ENCODE assay signal across 8 cellular contexts in the genomic region with DNA sequence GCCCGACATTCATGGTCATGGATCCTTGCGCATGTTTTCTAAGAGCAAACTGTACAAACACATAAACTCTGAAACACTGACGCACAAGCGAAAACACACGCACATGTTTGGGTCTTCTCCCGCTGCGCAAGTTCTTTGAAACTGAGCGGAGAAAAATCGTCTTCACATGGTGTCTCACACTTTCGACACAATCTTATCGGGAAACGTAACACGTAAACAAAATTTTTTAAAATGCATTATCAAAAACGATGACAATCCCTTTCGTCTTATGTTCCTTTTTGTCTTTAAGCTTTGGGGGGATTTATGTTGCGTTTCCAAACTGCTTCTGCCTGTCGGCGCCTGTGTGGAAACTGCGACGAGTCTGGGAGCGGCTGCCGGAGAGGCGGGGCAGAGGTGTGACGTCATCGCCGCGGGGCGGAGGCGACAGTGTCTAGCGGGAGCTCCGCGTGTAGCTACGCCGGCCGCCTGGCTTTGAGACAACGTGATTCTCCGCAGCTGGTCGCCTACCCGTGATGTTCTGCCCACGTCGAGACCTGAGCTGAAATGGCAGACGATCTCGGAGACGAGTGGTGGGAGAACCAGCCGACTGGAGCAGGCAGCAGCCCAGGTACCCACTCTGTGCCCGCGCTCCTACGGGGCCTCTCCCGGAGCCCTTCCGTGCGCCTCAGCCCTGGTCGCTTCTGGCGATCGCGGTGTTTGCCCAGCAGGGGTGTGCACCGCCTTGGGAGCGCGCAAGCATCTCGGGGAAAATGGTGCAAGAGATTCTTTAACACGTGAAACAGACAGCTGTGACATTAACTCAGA. TPM values are rescaled to one million over a fixed set of nuclear protein-coding genes. Genes with fewer than 3 reads are reported as not detected.
DNase-seq lines count a peak whose midpoint lies in the region; ATAC-seq and TF ChIP-seq lines count a peak whose summit lies in the region.

A gene (plus strand): TSS at position 426 of the 804 bp plus-strand sequence.

- no peaks in the 10 kb centered on the region for H3K27me3 ChIP-seq in OCI-LY3 (ENCODE audit: low read depth, low read length)

- H3K4me2 ChIP-seq in OCI-LY3 (ENCODE audit: low read length): peak within 1 kb of the TSS; percentile 86

- H3K9me3 ChIP-seq in OCI-LY3 (ENCODE audit: insufficient read depth, low read length): no peaks in the 10 kb centered on the region

- ATAC-seq in GM21515 (IDR thresholded peaks at IDR 0.05; ENCODE audit: unreplicated experiment): peak; percentile 98

- H3K36me3 Mint-ChIP-seq in endothelial cell (ENCODE audit: low read depth, unreplicated experiment): no peaks in the 10 kb centered on the region

- peaks cover 5% of the 10 kb centered on the region for H3K27me3 Mint-ChIP-seq in endothelial cell (ENCODE audit: unreplicated experiment)

- peak within 1 kb of the TSS; percentile 98 for H3K4me3 Mint-ChIP-seq in endothelial cell (ENCODE audit: unreplicated experiment)

- no peaks in the 10 kb centered on the region for H3K9me3 Mint-ChIP-seq in endothelial cell (ENCODE audit: unreplicated experiment)

- TF ChIP-seq CTCF in OCI-LY3 (IDR thresholded peaks at IDR 0.05; ENCODE audit: low read depth, low read length) (no peak), endothelial cell (IDR thresholded peaks at IDR 0.05; ENCODE audit: unreplicated experiment) (no peak)

- H3K27ac Mint-ChIP-seq in endothelial cell (ENCODE audit: unreplicated experiment): peak within 1 kb of the TSS; percentile 99

- DNase-seq in DMS 273 treated with DMSO at 0.1 percent for 48 hours (lab: John Stamatoyannopoulos, UW) (peak; percentile 82), HuH-7 (ENCODE audit: low spot score) (peak; percentile 90), endothelial cell (ENCODE audit: low spot score) (peak; percentile 93), midbrain (lab: John Stamatoyannopoulos, UW) (peak; percentile 90)
- DNase-seq in activated CD8-positive, alpha-beta memory T cell treated with anti-CD3 and anti-CD28 coated beads, Interleukin-2, amount 50 U/mL, for 48 hours: peak; percentile 98
- DNase-seq in stimulated activated CD8-positive, alpha-beta memory T cell treated with anti-CD3 and anti-CD28 coated beads, Interleukin-2, amount 100 ng/mL, for 1 hour (ENCODE audit: low read depth in 2 of 2): peak; percentile 91 to 93

- H3K27ac ChIP-seq in OCI-LY3 (ENCODE audit: low read length): peak within 1 kb of the TSS; percentile 65

- H2AFZ ChIP-seq in OCI-LY3 (ENCODE audit: low read depth, low read length): peak within 1 kb of the TSS; percentile 92

- peaks cover 8% of the 10 kb centered on the region for H3K36me3 ChIP-seq in OCI-LY3 (replicated peaks; ENCODE audit: low read depth, low read length)

- peak within 1 kb of the TSS; percentile 74 for H3K9ac ChIP-seq in OCI-LY3 (ENCODE audit: low read length)

- peaks cover 50% of the 10 kb centered on the region for H3K79me2 ChIP-seq in OCI-LY3 (ENCODE audit: low read length)

- peak within 1 kb of the TSS; percentile 92 for H3K4me3 ChIP-seq in OCI-LY3 (ENCODE audit: low read length)

- peaks cover 16% of the 10 kb centered on the region for H3K4me1 ChIP-seq in OCI-LY3 (ENCODE audit: low read length)

- H4K20me1 ChIP-seq in OCI-LY3 (ENCODE audit: insufficient read depth, low read length): no peaks in the 10 kb centered on the region

- peaks cover 13% of the 10 kb centered on the region for H3K4me1 Mint-ChIP-seq in endothelial cell (ENCODE audit: unreplicated experiment)

RNA-seq across cellular contexts. Expression of the gene that starts here (rescaled TPM):
- total RNA-seq in endothelial cell (ENCODE audit: unreplicated experiment): 25.8 TPM

Comparison
In these comparisons a context has a peak if more than half of its experiments do, and no peak if none do; other contexts are left out.
1. Peak in every context shown above with its lines: DNase-seq, ATAC-seq, H3K4me3 ChIP-seq and H3K27ac ChIP-seq.